Comparison of ENCODE assay signal across 1 cellular context in genomic region chr19:1396768-1397679, GRCh38.
TF ChIP-seq lines count a peak whose summit lies in the region.

No MANE protein-coding gene starts in this region.

TF ChIP-seq in HEK293, 187 proteins besides CTCF, POLR2A, EP300 and RAD21 (continued from another document):
- no peak for TF ChIP-seq ZSCAN4 (tag by site-specific recombination; IDR thresholded peaks at IDR 0.05)
- TF ChIP-seq ZNF48 (tag by site-specific recombination; IDR thresholded peaks at IDR 0.05) = no peak
- TF ChIP-seq ZFP69B (tag by site-specific recombination; IDR thresholded peaks at IDR 0.05) = no peak
- no peak for TF ChIP-seq ZNF140 (tag by site-specific recombination; IDR thresholded peaks at IDR 0.05)
- TF ChIP-seq ZSCAN30 (tag by site-specific recombination; IDR thresholded peaks at IDR 0.05) = no peak
- no peak for TF ChIP-seq ZNF184 (tag by site-specific recombination; IDR thresholded peaks at IDR 0.05)
- no peak for TF ChIP-seq ZNF792 (tag by site-specific recombination; IDR thresholded peaks at IDR 0.05)
- TF ChIP-seq KLF10 (tag by site-specific recombination; IDR thresholded peaks at IDR 0.05) = peak; percentile 13; the same call in 1 of the 2 replicates
- no peak for TF ChIP-seq ZNF114 (tag by site-specific recombination; IDR thresholded peaks at IDR 0.05)
- TF ChIP-seq ZNF112 (tag by site-specific recombination; IDR thresholded peaks at IDR 0.05) = no peak
- TF ChIP-seq, protein P1, sequence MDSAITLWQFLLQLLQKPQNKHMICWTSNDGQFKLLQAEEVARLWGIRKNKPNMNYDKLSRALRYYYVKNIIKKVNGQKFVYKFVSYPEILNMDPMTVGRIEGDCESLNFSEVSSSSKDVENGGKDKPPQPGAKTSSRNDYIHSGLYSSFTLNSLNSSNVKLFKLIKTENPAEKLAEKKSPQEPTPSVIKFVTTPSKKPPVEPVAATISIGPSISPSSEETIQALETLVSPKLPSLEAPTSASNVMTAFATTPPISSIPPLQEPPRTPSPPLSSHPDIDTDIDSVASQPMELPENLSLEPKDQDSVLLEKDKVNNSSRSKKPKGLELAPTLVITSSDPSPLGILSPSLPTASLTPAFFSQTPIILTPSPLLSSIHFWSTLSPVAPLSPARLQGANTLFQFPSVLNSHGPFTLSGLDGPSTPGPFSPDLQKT (IDR thresholded peaks at IDR 0.05; ENCODE audit: borderline replicate concordance, low read depth, low read length) = no peak
- no peak for TF ChIP-seq ZNF350 (tag by site-specific recombination; IDR thresholded peaks at IDR 0.05)
- TF ChIP-seq, protein P2, sequence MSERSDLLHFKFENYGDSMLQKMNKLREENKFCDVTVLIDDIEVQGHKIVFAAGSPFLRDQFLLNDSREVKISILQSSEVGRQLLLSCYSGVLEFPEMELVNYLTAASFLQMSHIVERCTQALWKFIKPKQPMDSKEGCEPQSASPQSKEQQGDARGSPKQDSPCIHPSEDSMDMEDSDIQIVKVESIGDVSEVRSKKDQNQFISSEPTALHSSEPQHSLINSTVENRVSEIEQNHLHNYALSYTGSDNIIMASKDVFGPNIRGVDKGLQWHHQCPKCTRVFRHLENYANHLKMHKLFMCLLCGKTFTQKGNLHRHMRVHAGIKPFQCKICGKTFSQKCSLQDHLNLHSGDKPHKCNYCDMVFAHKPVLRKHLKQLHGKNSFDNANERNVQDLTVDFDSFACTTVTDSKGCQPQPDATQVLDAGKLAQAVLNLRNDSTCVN (tag by site-specific recombination; optimal IDR thresholded peaks at IDR 0.05) = no peak
- no peak for TF ChIP-seq SP3 (tag by site-specific recombination; IDR thresholded peaks at IDR 0.05)
- TF ChIP-seq ZNF670 (tag by site-specific recombination; IDR thresholded peaks at IDR 0.05; ENCODE audit: low read depth) = no peak
- TF ChIP-seq, protein P3, sequence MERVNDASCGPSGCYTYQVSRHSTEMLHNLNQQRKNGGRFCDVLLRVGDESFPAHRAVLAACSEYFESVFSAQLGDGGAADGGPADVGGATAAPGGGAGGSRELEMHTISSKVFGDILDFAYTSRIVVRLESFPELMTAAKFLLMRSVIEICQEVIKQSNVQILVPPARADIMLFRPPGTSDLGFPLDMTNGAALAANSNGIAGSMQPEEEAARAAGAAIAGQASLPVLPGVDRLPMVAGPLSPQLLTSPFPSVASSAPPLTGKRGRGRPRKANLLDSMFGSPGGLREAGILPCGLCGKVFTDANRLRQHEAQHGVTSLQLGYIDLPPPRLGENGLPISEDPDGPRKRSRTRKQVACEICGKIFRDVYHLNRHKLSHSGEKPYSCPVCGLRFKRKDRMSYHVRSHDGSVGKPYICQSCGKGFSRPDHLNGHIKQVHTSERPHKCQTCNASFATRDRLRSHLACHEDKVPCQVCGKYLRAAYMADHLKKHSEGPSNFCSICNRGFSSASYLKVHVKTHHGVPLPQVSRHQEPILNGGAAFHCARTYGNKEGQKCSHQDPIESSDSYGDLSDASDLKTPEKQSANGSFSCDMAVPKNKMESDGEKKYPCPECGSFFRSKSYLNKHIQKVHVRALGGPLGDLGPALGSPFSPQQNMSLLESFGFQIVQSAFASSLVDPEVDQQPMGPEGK (tag by site-specific recombination; IDR thresholded peaks at IDR 0.05) = no peak; the same call in 1 of the 2 replicates
- TF ChIP-seq ZSCAN23 (tag by site-specific recombination; IDR thresholded peaks at IDR 0.05) = no peak
- 0 out of 2 replicates have a peak, but pooled peaks have one; percentile 65 for TF ChIP-seq ZNF768 (tag by site-specific recombination; IDR thresholded peaks at IDR 0.05)
- TF ChIP-seq, protein P4, sequence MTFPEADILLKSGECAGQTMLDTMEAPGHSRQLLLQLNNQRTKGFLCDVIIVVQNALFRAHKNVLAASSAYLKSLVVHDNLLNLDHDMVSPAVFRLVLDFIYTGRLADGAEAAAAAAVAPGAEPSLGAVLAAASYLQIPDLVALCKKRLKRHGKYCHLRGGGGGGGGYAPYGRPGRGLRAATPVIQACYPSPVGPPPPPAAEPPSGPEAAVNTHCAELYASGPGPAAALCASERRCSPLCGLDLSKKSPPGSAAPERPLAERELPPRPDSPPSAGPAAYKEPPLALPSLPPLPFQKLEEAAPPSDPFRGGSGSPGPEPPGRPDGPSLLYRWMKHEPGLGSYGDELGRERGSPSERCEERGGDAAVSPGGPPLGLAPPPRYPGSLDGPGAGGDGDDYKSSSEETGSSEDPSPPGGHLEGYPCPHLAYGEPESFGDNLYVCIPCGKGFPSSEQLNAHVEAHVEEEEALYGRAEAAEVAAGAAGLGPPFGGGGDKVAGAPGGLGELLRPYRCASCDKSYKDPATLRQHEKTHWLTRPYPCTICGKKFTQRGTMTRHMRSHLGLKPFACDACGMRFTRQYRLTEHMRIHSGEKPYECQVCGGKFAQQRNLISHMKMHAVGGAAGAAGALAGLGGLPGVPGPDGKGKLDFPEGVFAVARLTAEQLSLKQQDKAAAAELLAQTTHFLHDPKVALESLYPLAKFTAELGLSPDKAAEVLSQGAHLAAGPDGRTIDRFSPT (tag by site-specific recombination; IDR thresholded peaks at IDR 0.05) = peak; percentile 17
- no peak for TF ChIP-seq ZNF24 (tag by site-specific recombination; IDR thresholded peaks at IDR 0.05)
- TF ChIP-seq ZNF274 (IDR thresholded peaks at IDR 0.05; ENCODE audit: low read length) = no peak
- no peak for TF ChIP-seq ZNF274 (tag by site-specific recombination; IDR thresholded peaks at IDR 0.05; ENCODE audit: borderline replicate concordance)
- TF ChIP-seq, protein P5, sequence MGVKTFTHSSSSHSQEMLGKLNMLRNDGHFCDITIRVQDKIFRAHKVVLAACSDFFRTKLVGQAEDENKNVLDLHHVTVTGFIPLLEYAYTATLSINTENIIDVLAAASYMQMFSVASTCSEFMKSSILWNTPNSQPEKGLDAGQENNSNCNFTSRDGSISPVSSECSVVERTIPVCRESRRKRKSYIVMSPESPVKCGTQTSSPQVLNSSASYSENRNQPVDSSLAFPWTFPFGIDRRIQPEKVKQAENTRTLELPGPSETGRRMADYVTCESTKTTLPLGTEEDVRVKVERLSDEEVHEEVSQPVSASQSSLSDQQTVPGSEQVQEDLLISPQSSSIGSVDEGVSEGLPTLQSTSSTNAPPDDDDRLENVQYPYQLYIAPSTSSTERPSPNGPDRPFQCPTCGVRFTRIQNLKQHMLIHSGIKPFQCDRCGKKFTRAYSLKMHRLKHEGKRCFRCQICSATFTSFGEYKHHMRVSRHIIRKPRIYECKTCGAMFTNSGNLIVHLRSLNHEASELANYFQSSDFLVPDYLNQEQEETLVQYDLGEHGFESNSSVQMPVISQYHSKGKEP (tag by site-specific recombination; IDR thresholded peaks at IDR 0.05) = no peak
